Comparison of ENCODE assay signal across 1 cellular context in the genomic region with DNA sequence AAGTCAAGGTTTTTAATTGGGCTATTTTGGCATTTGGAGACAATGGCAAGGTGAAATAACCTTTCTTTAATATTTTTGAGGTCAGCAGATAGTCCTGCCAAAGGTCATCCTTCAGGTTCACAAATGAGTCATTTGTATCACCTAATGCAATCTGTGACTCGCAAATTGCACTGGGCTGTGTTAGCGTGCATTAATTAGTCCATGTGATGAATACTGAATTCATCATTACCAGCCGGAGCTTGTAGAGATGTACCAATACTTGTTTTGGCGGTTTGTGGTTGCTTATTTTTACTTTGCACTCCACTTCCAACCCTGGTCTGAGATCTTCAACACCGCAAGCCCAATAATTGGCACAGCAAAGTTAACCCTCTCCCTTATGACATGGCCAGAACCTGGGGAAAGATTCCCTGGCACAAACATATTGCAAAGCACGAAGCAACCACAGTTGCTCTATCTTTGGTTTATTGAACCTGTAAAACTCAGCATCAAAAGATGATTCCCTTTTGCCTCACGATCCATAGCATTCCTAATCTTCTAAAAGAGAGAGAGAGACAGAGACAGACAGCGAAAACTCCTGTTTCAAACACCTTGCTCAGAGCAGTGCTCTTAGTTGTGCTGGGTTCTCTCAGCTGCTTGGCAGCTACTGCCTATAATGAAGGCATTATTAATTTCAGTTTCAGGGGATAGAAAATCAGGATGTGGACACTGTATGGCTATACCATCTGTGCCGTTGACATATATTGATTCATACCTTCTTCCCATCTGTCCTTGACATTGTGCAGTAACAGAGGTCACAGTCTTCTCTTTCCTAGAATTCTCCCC.
TF ChIP-seq lines count a peak whose summit lies in the region.

No MANE protein-coding gene starts in this region.

TF ChIP-seq in GM23338, 12 proteins besides CTCF, POLR2A, EP300 and RAD21 (continued from another document):
- TF ChIP-seq, protein P1, sequence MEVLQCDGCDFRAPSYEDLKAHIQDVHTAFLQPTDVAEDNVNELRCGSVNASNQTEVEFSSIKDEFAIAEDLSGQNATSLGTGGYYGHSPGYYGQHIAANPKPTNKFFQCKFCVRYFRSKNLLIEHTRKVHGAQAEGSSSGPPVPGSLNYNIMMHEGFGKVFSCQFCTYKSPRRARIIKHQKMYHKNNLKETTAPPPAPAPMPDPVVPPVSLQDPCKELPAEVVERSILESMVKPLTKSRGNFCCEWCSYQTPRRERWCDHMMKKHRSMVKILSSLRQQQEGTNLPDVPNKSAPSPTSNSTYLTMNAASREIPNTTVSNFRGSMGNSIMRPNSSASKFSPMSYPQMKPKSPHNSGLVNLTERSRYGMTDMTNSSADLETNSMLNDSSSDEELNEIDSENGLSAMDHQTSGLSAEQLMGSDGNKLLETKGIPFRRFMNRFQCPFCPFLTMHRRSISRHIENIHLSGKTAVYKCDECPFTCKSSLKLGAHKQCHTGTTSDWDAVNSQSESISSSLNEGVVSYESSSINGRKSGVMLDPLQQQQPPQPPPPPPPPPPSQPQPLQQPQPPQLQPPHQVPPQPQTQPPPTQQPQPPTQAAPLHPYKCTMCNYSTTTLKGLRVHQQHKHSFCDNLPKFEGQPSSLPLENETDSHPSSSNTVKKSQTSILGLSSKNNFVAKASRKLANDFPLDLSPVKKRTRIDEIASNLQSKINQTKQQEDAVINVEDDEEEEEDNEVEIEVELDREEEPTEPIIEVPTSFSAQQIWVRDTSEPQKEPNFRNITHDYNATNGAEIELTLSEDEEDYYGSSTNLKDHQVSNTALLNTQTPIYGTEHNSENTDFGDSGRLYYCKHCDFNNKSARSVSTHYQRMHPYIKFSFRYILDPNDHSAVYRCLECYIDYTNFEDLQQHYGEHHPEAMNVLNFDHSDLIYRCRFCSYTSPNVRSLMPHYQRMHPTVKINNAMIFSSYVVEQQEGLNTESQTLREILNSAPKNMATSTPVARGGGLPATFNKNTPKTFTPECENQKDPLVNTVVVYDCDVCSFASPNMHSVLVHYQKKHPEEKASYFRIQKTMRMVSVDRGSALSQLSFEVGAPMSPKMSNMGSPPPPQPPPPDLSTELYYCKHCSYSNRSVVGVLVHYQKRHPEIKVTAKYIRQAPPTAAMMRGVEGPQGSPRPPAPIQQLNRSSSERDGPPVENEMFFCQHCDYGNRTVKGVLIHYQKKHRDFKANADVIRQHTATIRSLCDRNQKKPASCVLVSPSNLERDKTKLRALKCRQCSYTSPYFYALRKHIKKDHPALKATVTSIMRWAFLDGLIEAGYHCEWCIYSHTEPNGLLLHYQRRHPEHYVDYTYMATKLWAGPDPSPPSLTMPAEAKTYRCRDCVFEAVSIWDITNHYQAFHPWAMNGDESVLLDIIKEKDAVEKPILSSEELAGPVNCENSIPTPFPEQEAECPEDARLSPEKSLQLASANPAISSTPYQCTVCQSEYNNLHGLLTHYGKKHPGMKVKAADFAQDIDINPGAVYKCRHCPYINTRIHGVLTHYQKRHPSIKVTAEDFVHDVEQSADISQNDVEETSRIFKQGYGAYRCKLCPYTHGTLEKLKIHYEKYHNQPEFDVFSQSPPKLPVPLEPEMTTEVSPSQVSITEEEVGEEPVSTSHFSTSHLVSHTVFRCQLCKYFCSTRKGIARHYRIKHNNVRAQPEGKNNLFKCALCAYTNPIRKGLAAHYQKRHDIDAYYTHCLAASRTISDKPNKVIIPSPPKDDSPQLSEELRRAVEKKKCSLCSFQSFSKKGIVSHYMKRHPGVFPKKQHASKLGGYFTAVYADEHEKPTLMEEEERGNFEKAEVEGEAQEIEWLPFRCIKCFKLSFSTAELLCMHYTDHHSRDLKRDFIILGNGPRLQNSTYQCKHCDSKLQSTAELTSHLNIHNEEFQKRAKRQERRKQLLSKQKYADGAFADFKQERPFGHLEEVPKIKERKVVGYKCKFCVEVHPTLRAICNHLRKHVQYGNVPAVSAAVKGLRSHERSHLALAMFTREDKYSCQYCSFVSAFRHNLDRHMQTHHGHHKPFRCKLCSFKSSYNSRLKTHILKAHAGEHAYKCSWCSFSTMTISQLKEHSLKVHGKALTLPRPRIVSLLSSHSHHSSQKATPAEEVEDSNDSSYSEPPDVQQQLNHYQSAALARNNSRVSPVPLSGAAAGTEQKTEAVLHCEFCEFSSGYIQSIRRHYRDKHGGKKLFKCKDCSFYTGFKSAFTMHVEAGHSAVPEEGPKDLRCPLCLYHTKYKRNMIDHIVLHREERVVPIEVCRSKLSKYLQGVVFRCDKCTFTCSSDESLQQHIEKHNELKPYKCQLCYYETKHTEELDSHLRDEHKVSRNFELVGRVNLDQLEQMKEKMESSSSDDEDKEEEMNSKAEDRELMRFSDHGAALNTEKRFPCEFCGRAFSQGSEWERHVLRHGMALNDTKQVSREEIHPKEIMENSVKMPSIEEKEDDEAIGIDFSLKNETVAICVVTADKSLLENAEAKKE (CRISPR knock-in tag; IDR thresholded peaks at IDR 0.05), result no peak
- TF ChIP-seq EZH2phosphoT487 (IDR thresholded peaks at IDR 0.05; ENCODE audit: unreplicated experiment) (no peak), ZNF331 (CRISPR knock-in tag; IDR thresholded peaks at IDR 0.05; ENCODE audit: low read depth) (no peak), JUNB (IDR thresholded peaks at IDR 0.05; ENCODE audit: unreplicated experiment) (no peak)
- TF ChIP-seq, protein P2, sequence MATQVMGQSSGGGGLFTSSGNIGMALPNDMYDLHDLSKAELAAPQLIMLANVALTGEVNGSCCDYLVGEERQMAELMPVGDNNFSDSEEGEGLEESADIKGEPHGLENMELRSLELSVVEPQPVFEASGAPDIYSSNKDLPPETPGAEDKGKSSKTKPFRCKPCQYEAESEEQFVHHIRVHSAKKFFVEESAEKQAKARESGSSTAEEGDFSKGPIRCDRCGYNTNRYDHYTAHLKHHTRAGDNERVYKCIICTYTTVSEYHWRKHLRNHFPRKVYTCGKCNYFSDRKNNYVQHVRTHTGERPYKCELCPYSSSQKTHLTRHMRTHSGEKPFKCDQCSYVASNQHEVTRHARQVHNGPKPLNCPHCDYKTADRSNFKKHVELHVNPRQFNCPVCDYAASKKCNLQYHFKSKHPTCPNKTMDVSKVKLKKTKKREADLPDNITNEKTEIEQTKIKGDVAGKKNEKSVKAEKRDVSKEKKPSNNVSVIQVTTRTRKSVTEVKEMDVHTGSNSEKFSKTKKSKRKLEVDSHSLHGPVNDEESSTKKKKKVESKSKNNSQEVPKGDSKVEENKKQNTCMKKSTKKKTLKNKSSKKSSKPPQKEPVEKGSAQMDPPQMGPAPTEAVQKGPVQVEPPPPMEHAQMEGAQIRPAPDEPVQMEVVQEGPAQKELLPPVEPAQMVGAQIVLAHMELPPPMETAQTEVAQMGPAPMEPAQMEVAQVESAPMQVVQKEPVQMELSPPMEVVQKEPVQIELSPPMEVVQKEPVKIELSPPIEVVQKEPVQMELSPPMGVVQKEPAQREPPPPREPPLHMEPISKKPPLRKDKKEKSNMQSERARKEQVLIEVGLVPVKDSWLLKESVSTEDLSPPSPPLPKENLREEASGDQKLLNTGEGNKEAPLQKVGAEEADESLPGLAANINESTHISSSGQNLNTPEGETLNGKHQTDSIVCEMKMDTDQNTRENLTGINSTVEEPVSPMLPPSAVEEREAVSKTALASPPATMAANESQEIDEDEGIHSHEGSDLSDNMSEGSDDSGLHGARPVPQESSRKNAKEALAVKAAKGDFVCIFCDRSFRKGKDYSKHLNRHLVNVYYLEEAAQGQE (IDR thresholded peaks at IDR 0.05; ENCODE audit: unreplicated experiment), result no peak
- TF ChIP-seq, protein P3, sequence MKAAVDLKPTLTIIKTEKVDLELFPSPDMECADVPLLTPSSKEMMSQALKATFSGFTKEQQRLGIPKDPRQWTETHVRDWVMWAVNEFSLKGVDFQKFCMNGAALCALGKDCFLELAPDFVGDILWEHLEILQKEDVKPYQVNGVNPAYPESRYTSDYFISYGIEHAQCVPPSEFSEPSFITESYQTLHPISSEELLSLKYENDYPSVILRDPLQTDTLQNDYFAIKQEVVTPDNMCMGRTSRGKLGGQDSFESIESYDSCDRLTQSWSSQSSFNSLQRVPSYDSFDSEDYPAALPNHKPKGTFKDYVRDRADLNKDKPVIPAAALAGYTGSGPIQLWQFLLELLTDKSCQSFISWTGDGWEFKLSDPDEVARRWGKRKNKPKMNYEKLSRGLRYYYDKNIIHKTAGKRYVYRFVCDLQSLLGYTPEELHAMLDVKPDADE (IDR thresholded peaks at IDR 0.05), result no peak
